ENCODE assay signal across 22 cellular contexts in genomic region chr14:68511727-68512047, GRCh38.
DNase-seq lines count a peak whose midpoint lies in the region; ATAC-seq and TF ChIP-seq lines count a peak whose summit lies in the region.
"Had no signal": no experiment of that assay in that cellular context is flagged by ENCODE, and none has a peak within 500 bp of the region (broad histone marks: within the 10 kb centered on the region; RNA-seq: fewer than 3 reads in every experiment).

No MANE protein-coding gene starts in this region.

- H3K9me3 ChIP-seq in breast epithelium (no peaks in the 10 kb centered on the region), gastroesophageal sphincter (no peaks in the 10 kb centered on the region), skeletal muscle tissue (ENCODE audit: control insufficient read depth in 3 of 3, low read length in 3 of 3) (no peaks in the 10 kb centered on the region)
- H3K9me3 ChIP-seq: spleen had no signal

- H3K27me3 ChIP-seq in breast epithelium: no peaks in the 10 kb centered on the region
- no peaks in the 10 kb centered on the region for H3K27me3 ChIP-seq in gastroesophageal sphincter
- H3K27me3 ChIP-seq in skeletal muscle tissue (ENCODE audit: control insufficient read depth in 3 of 3, insufficient read depth in 3 of 3, low read length in 3 of 3): no peaks in the 10 kb centered on the region
- H3K27me3 ChIP-seq: spleen had no signal

- BruUV-seq in MCF 10A (replicated peaks; lab: Mats Ljungman, UMichigan): no TSS peak

- no peak for DNase-seq in breast epithelium (ENCODE audit: low spot score in 2 of 2)
- DNase-seq in MCF 10A (ENCODE audit: unreplicated experiment): no peak
- DNase-seq in caudate nucleus (lab: John Stamatoyannopoulos, UW): no peak
- no peak for DNase-seq in NCI-H2107 treated with DMSO at 0.1 percent for 48 hours (lab: John Stamatoyannopoulos, UW; ENCODE audit: unreplicated experiment)
- DNase-seq in stimulated activated naive CD8-positive, alpha-beta T cell treated with anti-CD3 and anti-CD28 coated beads, Interleukin-15, amount 100 ng/mL, for 72 hours: no peak
- DNase-seq: 8988T; activated CD4-positive, alpha-beta T cell treated with anti-CD3 and anti-CD28 coated beads, Interleukin-2, amount 50 U/mL, for 4 hours; activated naive CD4-positive, alpha-beta T cell treated with Interleukin-2 at 50 U/mL for 16 hours; anterior cingulate cortex; mammary epithelial cell; NCI-H1092; NCI-H2081; NCI-H524; SHP77 treated with DMSO at 0.1 percent for 48 hours; spleen; stimulated activated CD4-positive, alpha-beta T cell treated with anti-CD3 and anti-CD28 coated beads, Interleukin-4, amount 100 ng/mL, for 4 hours; WERI-Rb-1 had no signal

- H3K4me3 ChIP-seq in breast epithelium (no peak overlapping the region), gastroesophageal sphincter (no peak overlapping the region), skeletal muscle tissue (ENCODE audit: low read length in 3 of 3) (no peak overlapping the region), urinary bladder (ENCODE audit: low read depth, low read length) (no peak overlapping the region)
- H3K4me3 ChIP-seq: GM23338, spleen had no signal

- H3K4me1 Mint-ChIP-seq in MCF 10A (ENCODE audit: insufficient read depth, unreplicated experiment): peaks cover 25% of the 10 kb centered on the region
- H3K4me1 Mint-ChIP-seq in stimulated activated naive CD8-positive, alpha-beta T cell treated with anti-CD3 and anti-CD28 coated beads, Interleukin-15, amount 100 ng/mL, for 72 hours: peaks cover 40% of the 10 kb centered on the region

- POLR2A ChIA-PET in MCF 10A (lab: Yijun Ruan, JAX): interaction anchor here (0.7 to 1.2 kb wide), 3 partner anchors 8 to 111 kb away, joined by 3 to 4 read pairs (median 3); no protein-coding TSS in a partner anchor

- no peak for TF ChIP-seq EP300 in gastroesophageal sphincter (IDR thresholded peaks at IDR 0.05)

- CTCF ChIA-PET in MCF 10A (lab: Yijun Ruan, JAX): interaction anchor here (3.0 kb wide), 1 partner anchor 8 kb away, joined by 9 read pairs; no protein-coding TSS in a partner anchor

- H3K27ac Mint-ChIP-seq in MCF 10A (ENCODE audit: low read depth, unreplicated experiment): no peak overlapping the region
- H3K27ac Mint-ChIP-seq in stimulated activated naive CD8-positive, alpha-beta T cell treated with anti-CD3 and anti-CD28 coated beads, Interleukin-15, amount 100 ng/mL, for 72 hours: no peak overlapping the region
- H3K27ac Mint-ChIP-seq: GM23338 had no signal

- H3K36me3 ChIP-seq in breast epithelium: no peaks in the 10 kb centered on the region
- H3K36me3 ChIP-seq in gastroesophageal sphincter: no peaks in the 10 kb centered on the region
- no peaks in the 10 kb centered on the region for H3K36me3 ChIP-seq in skeletal muscle tissue (ENCODE audit: control insufficient read depth in 3 of 3, insufficient read depth in 3 of 3, low read length in 3 of 3)
- no peaks in the 10 kb centered on the region for H3K36me3 ChIP-seq in urinary bladder (ENCODE audit: insufficient read depth)
- H3K36me3 ChIP-seq: spleen, WERI-Rb-1 had no signal

- H3K27me3 Mint-ChIP-seq in MCF 10A (ENCODE audit: insufficient read depth, unreplicated experiment): no peaks in the 10 kb centered on the region
- no peaks in the 10 kb centered on the region for H3K27me3 Mint-ChIP-seq in stimulated activated naive CD8-positive, alpha-beta T cell treated with anti-CD3 and anti-CD28 coated beads, Interleukin-15, amount 100 ng/mL, for 72 hours
- H3K27me3 Mint-ChIP-seq: B cell had no signal

- H3K27ac ChIP-seq in breast epithelium (peak overlapping the region; percentile 89 to 91), gastroesophageal sphincter (peak overlapping the region; percentile 27 to 75 (median 72)), skeletal muscle tissue (ENCODE audit: low read depth, low read length) (peak overlapping the region; percentile 28), urinary bladder (ENCODE audit: low read depth) (peak overlapping the region; percentile 57), caudate nucleus (ENCODE audit: low read depth, low read length) (no peak overlapping the region)
- H3K27ac ChIP-seq: WERI-Rb-1 had no signal

- H3K4me1 ChIP-seq in breast epithelium (peaks cover 22 to 47% of the 10 kb centered on the region in 2 donors), gastroesophageal sphincter (peaks cover under 1 to 63% (median 27%) of the 10 kb centered on the region in 3 donors), skeletal muscle tissue (ENCODE audit: control insufficient read depth in 3 of 3, insufficient read depth in 3 of 3, low read length in 3 of 3) (peaks cover 21 to 26% (median 22%) of the 10 kb centered on the region in 3 donors), urinary bladder (ENCODE audit: insufficient read depth) (no peaks in the 10 kb centered on the region)

- H3K9ac ChIP-seq in skeletal muscle tissue (ENCODE audit: low read depth in 1 of 3, low read length in 3 of 3): no peak overlapping the region

- no peaks in the 10 kb centered on the region for H3K36me3 Mint-ChIP-seq in MCF 10A (ENCODE audit: insufficient read depth, unreplicated experiment)

- H3K9me3 Mint-ChIP-seq in MCF 10A (ENCODE audit: unreplicated experiment): no peaks in the 10 kb centered on the region
- no peaks in the 10 kb centered on the region for H3K9me3 Mint-ChIP-seq in stimulated activated naive CD8-positive, alpha-beta T cell treated with anti-CD3 and anti-CD28 coated beads, Interleukin-15, amount 100 ng/mL, for 72 hours
- H3K9me3 Mint-ChIP-seq: GM23338 had no signal

- intact Hi-C loops in breast epithelium (cut with DNase I; ENCODE audit: low total_unique reads) (no loop called here), MCF 10A (cut with micrococcal nuclease) (no loop called here)

- TF ChIP-seq CTCF in breast epithelium (IDR thresholded peaks at IDR 0.05): no peak
- no peak for TF ChIP-seq CTCF in MCF 10A (IDR thresholded peaks at IDR 0.05; ENCODE audit: unreplicated experiment)
- TF ChIP-seq CTCF in gastroesophageal sphincter (IDR thresholded peaks at IDR 0.05): no peak

- no peak for ATAC-seq in gastroesophageal sphincter
- ATAC-seq in stimulated activated naive CD8-positive, alpha-beta T cell treated with anti-CD3 and anti-CD28 coated beads, Interleukin-15, amount 100 ng/mL, for 72 hours: no peak
- ATAC-seq: GM23338 had no signal

- no peak overlapping the region for H3K4me3 Mint-ChIP-seq in MCF 10A (ENCODE audit: unreplicated experiment)
- no peak overlapping the region for H3K4me3 Mint-ChIP-seq in stimulated activated naive CD8-positive, alpha-beta T cell treated with anti-CD3 and anti-CD28 coated beads, Interleukin-15, amount 100 ng/mL, for 72 hours
- H3K4me3 Mint-ChIP-seq: B cell, GM23338 had no signal

- TF ChIP-seq POLR2A in breast epithelium (IDR thresholded peaks at IDR 0.05) (no peak), gastroesophageal sphincter (IDR thresholded peaks at IDR 0.05) (no peak)
